Comparison of ENCODE assay signal across 3 cellular contexts in the genomic region with DNA sequence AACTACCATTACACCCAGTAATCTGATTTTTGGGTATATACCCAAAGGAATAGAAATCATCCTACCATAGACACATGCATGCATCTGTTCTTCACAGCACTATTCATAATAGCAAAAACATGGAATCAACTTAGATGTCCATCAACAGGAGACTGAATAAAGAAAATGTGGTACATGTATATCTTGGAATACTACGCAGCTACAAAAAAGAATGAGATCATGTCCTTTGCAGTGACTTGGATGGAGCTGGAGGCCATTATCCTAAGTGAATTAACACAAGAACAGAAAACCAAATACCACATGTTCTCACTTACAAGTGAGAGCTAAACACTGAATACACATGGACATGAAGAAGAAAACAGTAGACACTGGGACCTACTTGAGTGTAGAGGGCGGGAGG.
"Had no signal": no experiment of that assay in that cellular context is flagged by ENCODE, and none has a peak within 500 bp of the region (broad histone marks: within the 10 kb centered on the region; RNA-seq: fewer than 3 reads in every experiment).

No MANE protein-coding gene starts in this region.

- DNase-seq: GDM1, GF-D8 had no signal

- ATAC-seq: GM12878 had no signal

- H3K4me3 ChIP-seq: GM12878 had no signal
